8 cellular contexts compared by ENCODE assay signal in the genomic region with DNA sequence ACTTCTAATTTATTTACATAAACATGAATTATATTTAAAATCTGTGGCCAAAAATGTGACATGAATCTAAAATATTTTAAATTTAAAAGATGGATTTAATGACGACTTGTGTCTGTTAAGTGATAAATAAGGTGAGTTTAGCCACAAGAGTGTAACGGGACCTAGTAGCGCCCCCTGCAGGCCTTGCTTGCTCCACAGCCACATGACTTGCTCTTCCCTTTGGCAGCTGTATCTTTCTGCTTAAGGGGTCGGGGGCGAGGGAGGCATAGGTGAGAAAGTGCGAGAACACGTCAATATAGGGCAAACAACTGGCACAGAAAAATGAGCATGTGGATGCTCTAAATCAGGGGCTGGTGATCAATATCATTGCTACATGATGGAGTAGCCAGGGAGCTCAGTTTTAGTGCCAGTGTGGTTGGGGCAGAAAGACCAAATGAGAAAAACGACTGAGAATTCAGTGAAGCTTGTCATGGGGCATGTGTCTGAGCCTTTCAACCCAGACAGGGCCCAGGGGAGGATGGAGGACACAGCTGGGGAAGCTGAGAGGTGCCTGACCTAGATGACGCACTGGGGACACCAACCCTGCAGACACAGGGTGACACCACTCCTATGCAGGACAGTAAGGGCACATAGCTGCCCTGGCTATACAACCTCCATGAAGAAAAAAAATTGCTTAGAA. TPM values are rescaled to one million over a fixed set of nuclear protein-coding genes. Genes with fewer than 3 reads are reported as not detected.
DNase-seq lines count a peak whose midpoint lies in the region; ATAC-seq lines count a peak whose summit lies in the region.

No MANE protein-coding gene starts in this region.

- H3K4me3 Mint-ChIP-seq in activated T-helper 1 cell treated with anti-CD3 and anti-CD28 coated beads, Interleukin-12 subunit alpha, Interleukin-12 subunit beta, Interleukin-2, Interleukin-4 antibody, amounts not matched to agents 30 ng/mL and 10 ng/mL and 1 ng/mL, durations not matched to agents 14 hours and 24 hours and 36 hours = no peak overlapping the region

- H3K9me3 Mint-ChIP-seq in activated T-helper 1 cell treated with anti-CD3 and anti-CD28 coated beads, Interleukin-12 subunit alpha, Interleukin-12 subunit beta, Interleukin-2, Interleukin-4 antibody, amounts not matched to agents 30 ng/mL and 10 ng/mL and 1 ng/mL, durations not matched to agents 14 hours and 24 hours and 36 hours = no peaks in the 10 kb centered on the region

- no peak overlapping the region for H3K27ac Mint-ChIP-seq in activated T-helper 1 cell treated with anti-CD3 and anti-CD28 coated beads, Interleukin-12 subunit alpha, Interleukin-12 subunit beta, Interleukin-2, Interleukin-4 antibody, amounts not matched to agents 30 ng/mL and 10 ng/mL and 1 ng/mL, durations not matched to agents 14 hours and 24 hours and 36 hours

- H3K36me3 Mint-ChIP-seq in activated T-helper 1 cell treated with anti-CD3 and anti-CD28 coated beads, Interleukin-12 subunit alpha, Interleukin-12 subunit beta, Interleukin-2, Interleukin-4 antibody, amounts not matched to agents 30 ng/mL and 10 ng/mL and 1 ng/mL, durations not matched to agents 14 hours and 24 hours and 36 hours (ENCODE audit: low read depth) = peaks cover 35% of the 10 kb centered on the region

- peak; percentile 38 for DNase-seq in activated T-helper 1 cell treated with Interleukin-2 at 50 U/mL for 16 hours (ENCODE audit: low read depth)
- no peak for DNase-seq in activated T-helper 1 cell treated with anti-CD3 and anti-CD28 coated beads, Interleukin-12 subunit alpha, Interleukin-12 subunit beta, Interleukin-2, Interleukin-4 antibody, amounts not matched to agents 30 ng/mL and 10 ng/mL and 1 ng/mL, durations not matched to agents 14 hours and 24 hours and 36 hours (ENCODE audit: low spot score)
- peak; percentile 6 for DNase-seq in NCI-H526 treated with DMSO at 0.1 percent for 48 hours (lab: John Stamatoyannopoulos, UW)
- DNase-seq in activated T-cell treated with anti-CD3 and anti-CD28 coated beads for 24 hours (ENCODE audit: low read depth) = peak; percentile 38
- peak; percentile 4 for DNase-seq in foreskin melanocyte
- DNase-seq in retina = peak; percentile 13

- ATAC-seq in HG02763 (IDR thresholded peaks at IDR 0.05; ENCODE audit: unreplicated experiment) = no peak
- ATAC-seq in GM19035 (IDR thresholded peaks at IDR 0.05; ENCODE audit: unreplicated experiment) = no peak

- intact Hi-C loops in activated T-helper 1 cell treated with anti-CD3 and anti-CD28 coated beads, Interleukin-12 subunit alpha, Interleukin-12 subunit beta, Interleukin-2, Interleukin-4 antibody, amounts not matched to agents 30 ng/mL and 10 ng/mL and 1 ng/mL, durations not matched to agents 14 hours and 24 hours and 36 hours (cut with micrococcal nuclease) = loop anchor here (1.0 kb wide), 2 partner anchors 26 to 40 kb away; no protein-coding TSS in a partner anchor

- no peaks in the 10 kb centered on the region for H3K4me1 Mint-ChIP-seq in activated T-helper 1 cell treated with anti-CD3 and anti-CD28 coated beads, Interleukin-12 subunit alpha, Interleukin-12 subunit beta, Interleukin-2, Interleukin-4 antibody, amounts not matched to agents 30 ng/mL and 10 ng/mL and 1 ng/mL, durations not matched to agents 14 hours and 24 hours and 36 hours (ENCODE audit: low read depth)

- H3K27me3 Mint-ChIP-seq in activated T-helper 1 cell treated with anti-CD3 and anti-CD28 coated beads, Interleukin-12 subunit alpha, Interleukin-12 subunit beta, Interleukin-2, Interleukin-4 antibody, amounts not matched to agents 30 ng/mL and 10 ng/mL and 1 ng/mL, durations not matched to agents 14 hours and 24 hours and 36 hours (ENCODE audit: insufficient read depth) = no peaks in the 10 kb centered on the region

RNA-seq across cellular contexts. Expression of gene PAXIP1, which starts 49.8 kb away (rescaled TPM):
- total RNA-seq in activated T-helper 1 cell treated with anti-CD3 and anti-CD28 coated beads, Interleukin-12 subunit alpha, Interleukin-12 subunit beta, Interleukin-2, Interleukin-4 antibody, amounts not matched to agents 30 ng/mL and 10 ng/mL and 1 ng/mL, durations not matched to agents 14 hours and 24 hours and 36 hours = 36.2 and 39.6 TPM in 2 replicates
